25 cellular contexts compared by ENCODE assay signal in genomic region chr6:4860387-4860786, GRCh38.
DNase-seq lines count a peak whose midpoint lies in the region; ATAC-seq, FAIRE-seq and TF ChIP-seq lines count a peak whose summit lies in the region.
"Had no signal": no experiment of that assay in that cellular context is flagged by ENCODE, and none has a peak within 500 bp of the region (broad histone marks: within the 10 kb centered on the region; RNA-seq: fewer than 3 reads in every experiment).

No MANE protein-coding gene starts in this region.

- H3K9me3 ChIP-seq in trophoblast cell (ENCODE audit: insufficient read depth, low read depth, low read length) (no peaks in the 10 kb centered on the region), left lung (peaks cover 0 to 19% of the 10 kb centered on the region in 2 donors), tibial artery (peaks cover 0 to 19% (median 5%) of the 10 kb centered on the region in 3 donors)
- H3K9me3 ChIP-seq: BE2C had no signal

- H2AK5ac ChIP-seq in trophoblast cell (ENCODE audit: low read length) = no peak overlapping the region

- no peaks in the 10 kb centered on the region for H3K27me3 ChIP-seq in trophoblast cell (ENCODE audit: insufficient read depth, low read length)
- H3K27me3 ChIP-seq in left lung = no peaks in the 10 kb centered on the region
- no peaks in the 10 kb centered on the region for H3K27me3 ChIP-seq in tibial artery
- H3K27me3 ChIP-seq: BE2C, BLaER1 had no signal

- H3K4me1 ChIP-seq in trophoblast cell (ENCODE audit: control insufficient read depth in 1 of 2, insufficient read depth in 2 of 2, low read length in 2 of 2) = peaks cover 13 to 15% of the 10 kb centered on the region in 2 experiments
- no peaks in the 10 kb centered on the region for H3K4me1 ChIP-seq in left lung
- peaks cover 0 to 10% (median 0%) of the 10 kb centered on the region in 4 donors for H3K4me1 ChIP-seq in tibial artery
- H3K4me1 ChIP-seq: BE2C, BLaER1 had no signal

- H3K9ac ChIP-seq in trophoblast cell (ENCODE audit: low read length) = no peak overlapping the region
- H3K9ac ChIP-seq: BLaER1 had no signal

- ATAC-seq in WTC11 = no peak
- ATAC-seq in left lung = no peak
- no peak for ATAC-seq in HG03432 (IDR thresholded peaks at IDR 0.05; ENCODE audit: unreplicated experiment)

- CTCF ChIA-PET in WTC11 (lab: Charles Lee) = no interaction called here

- H3K14ac ChIP-seq in trophoblast cell (ENCODE audit: low read length) = no peak overlapping the region

- H3K36me3 ChIP-seq in trophoblast cell (ENCODE audit: control insufficient read depth in 1 of 2, insufficient read depth in 2 of 2, low read length in 2 of 2) = peaks cover 1 to 2% of the 10 kb centered on the region in 2 experiments
- no peaks in the 10 kb centered on the region for H3K36me3 ChIP-seq in left lung
- peaks cover 0 to 4% (median 0%) of the 10 kb centered on the region in 3 donors for H3K36me3 ChIP-seq in tibial artery
- H3K36me3 ChIP-seq: BE2C had no signal

- no peaks in the 10 kb centered on the region for H3K27me3 Mint-ChIP-seq in WTC11 (ENCODE audit: low read depth)
- H3K27me3 Mint-ChIP-seq: CD4-positive, alpha-beta memory T cell; CD4-positive, CD25-positive, alpha-beta regulatory T cell; CD8-positive, alpha-beta memory T cell had no signal

- H3K9me3 Mint-ChIP-seq in WTC11 = no peaks in the 10 kb centered on the region

- H3K4me3 Mint-ChIP-seq in WTC11 = no peak overlapping the region
- H3K4me3 Mint-ChIP-seq: CD14-positive monocyte; CD4-positive, alpha-beta memory T cell; CD4-positive, CD25-positive, alpha-beta regulatory T cell; CD8-positive, alpha-beta memory T cell had no signal

- H3K27ac ChIP-seq in trophoblast cell (ENCODE audit: low read depth, low read length) (no peak overlapping the region), left lung (no peak overlapping the region), tibial artery (no peak overlapping the region)
- H3K27ac ChIP-seq: 22Rv1, BLaER1 had no signal

- no peak for DNase-seq in RCC 7860 (ENCODE audit: low spot score)
- DNase-seq in WTC11 (ENCODE audit: low spot score) = no peak
- no peak for DNase-seq in trophoblast cell
- DNase-seq in left lung = no peak
- no peak for DNase-seq in tibial artery
- DNase-seq: ACHN; BE2C; C1 segment of cervical spinal cord; CD4-positive, alpha-beta memory T cell; CD4-positive, CD25-positive, alpha-beta regulatory T cell; CD8-positive, alpha-beta memory T cell; COR-L47; DMS 273 treated with DMSO at 0.1 percent for 48 hours; DMS153; DMS53; DND-41; EL; GF-D8 had no signal

- no peak overlapping the region for H2BK120ac ChIP-seq in trophoblast cell (ENCODE audit: insufficient read depth, low read length, poor library complexity)

- peaks cover 2% of the 10 kb centered on the region for H3K79me1 ChIP-seq in trophoblast cell (ENCODE audit: low read length)

- TF ChIP-seq CTCF in WTC11 (IDR thresholded peaks at IDR 0.05) = no peak
- TF ChIP-seq CTCF in left lung (IDR thresholded peaks at IDR 0.05) = no peak
- TF ChIP-seq CTCF in tibial artery (IDR thresholded peaks at IDR 0.05) = no peak

- H3K4me1 Mint-ChIP-seq in WTC11 = peaks cover 74% of the 10 kb centered on the region

- no peak overlapping the region for H3K4me2 ChIP-seq in trophoblast cell (ENCODE audit: low read length)
- H3K4me2 ChIP-seq: BLaER1 had no signal

- H3K27ac Mint-ChIP-seq in WTC11 = no peak overlapping the region
- H3K27ac Mint-ChIP-seq: CD4-positive, alpha-beta memory T cell had no signal

- no peak overlapping the region for H2AFZ ChIP-seq in trophoblast cell (ENCODE audit: insufficient read depth, low read length, poor library complexity)

- H3K4me3 ChIP-seq in trophoblast cell (ENCODE audit: low read depth, low read length) (no peak overlapping the region), left lung (no peak overlapping the region), tibial artery (no peak overlapping the region)
- H3K4me3 ChIP-seq: BLaER1 had no signal

- H4K91ac ChIP-seq in trophoblast cell (ENCODE audit: low read depth, low read length) = no peak overlapping the region

- H3K4ac ChIP-seq in trophoblast cell (ENCODE audit: low read depth, low read length) = peak overlapping the region; percentile 73

- H2BK5ac ChIP-seq in trophoblast cell (ENCODE audit: low read depth, low read length, poor library complexity) = no peak overlapping the region

- no peak overlapping the region for H3K23ac ChIP-seq in trophoblast cell (ENCODE audit: low read length)

- intact Hi-C loops in left lung (cut with DNase I) (no loop called here), tibial artery (cut with DNase I; ENCODE audit: low total_unique reads) (no loop called here)

- no CpG with 5 or more reads among the region's 2 CpGs for WGBS in trophoblast cell (ENCODE audit: extremely low coverage, insufficient coverage, insufficient read length)

- POLR2A ChIA-PET in WTC11 (lab: Charles Lee) = no interaction called here

- H4K8ac ChIP-seq in trophoblast cell (ENCODE audit: low read depth, low read length) = no peak overlapping the region

- H3K79me2 ChIP-seq in trophoblast cell (ENCODE audit: control insufficient read depth, insufficient read depth, low read length, poor library complexity) = peaks cover 15% of the 10 kb centered on the region

- H3K18ac ChIP-seq in trophoblast cell (ENCODE audit: low read length) = no peak overlapping the region

- peaks cover 3% of the 10 kb centered on the region; the same call in 1 of the 2 replicates for H3K36me3 Mint-ChIP-seq in WTC11

- peak; percentile 72 for FAIRE-seq in A204.1 (lab: Jason Lieb, UNC)
- peak; percentile 26 for FAIRE-seq in RCC 7860 (lab: Jason Lieb, UNC)
- FAIRE-seq: GM12891, GM19239 had no signal

- no peak overlapping the region for H2BK12ac ChIP-seq in trophoblast cell (ENCODE audit: low read length)

- H4K12ac ChIP-seq in trophoblast cell (ENCODE audit: low read depth, low read length) = no peak overlapping the region

TF ChIP-seq in WTC11, 78 proteins besides CTCF, POLR2A, EP300 and RAD21:
- no peak for TF ChIP-seq PRDM15 (CRISPR knock-in tag; IDR thresholded peaks at IDR 0.05)
- TF ChIP-seq CREB1 (CRISPR knock-in tag; IDR thresholded peaks at IDR 0.05) = no peak
- TF ChIP-seq HMGA2 (CRISPR knock-in tag; IDR thresholded peaks at IDR 0.05) = peak; percentile 91; the same call in 1 of the 2 replicates
